ENCODE assay signal across 16 cellular contexts in the genomic region with DNA sequence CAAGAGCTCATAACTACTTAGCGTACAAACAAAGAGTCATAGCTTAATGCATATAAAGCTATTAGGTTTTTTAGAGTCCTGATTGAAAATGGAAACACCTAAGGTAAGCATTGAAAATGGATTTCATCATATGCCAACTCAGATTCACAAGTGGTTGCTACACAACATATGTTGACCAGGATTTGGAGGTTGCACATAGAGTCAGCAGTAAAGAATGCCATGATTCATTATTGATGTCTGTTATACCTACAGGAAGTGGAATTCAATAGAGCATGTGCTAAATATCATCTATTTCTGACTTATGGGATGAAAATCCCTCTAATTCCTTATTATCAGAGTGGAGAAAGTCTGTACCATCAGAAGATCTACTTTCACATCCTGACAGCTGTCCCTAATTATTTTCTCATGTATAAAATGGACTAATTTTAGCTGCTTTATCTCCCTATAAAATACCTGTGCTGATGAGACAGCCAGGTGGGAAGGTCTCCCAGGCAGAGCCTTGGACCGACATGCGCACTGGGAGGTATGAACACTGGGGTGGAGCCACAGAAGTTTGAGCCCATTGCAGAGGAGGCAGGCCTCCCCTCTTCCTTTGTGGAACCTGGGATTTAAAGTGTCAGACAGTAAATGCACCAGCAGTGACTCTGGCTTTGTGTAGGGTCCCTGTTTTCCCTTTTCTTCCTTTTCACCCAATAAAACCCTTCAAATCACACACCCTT.
A peak's percentile ranks its signal among the peaks of the same experiment; 100 is the strongest.
DNase-seq lines count a peak whose midpoint lies in the region; ATAC-seq and TF ChIP-seq lines count a peak whose summit lies in the region.
"Had no signal": no experiment of that assay in that cellular context is flagged by ENCODE, and none has a peak within 500 bp of the region (broad histone marks: within the 10 kb centered on the region; RNA-seq: fewer than 3 reads in every experiment).

No MANE protein-coding gene starts in this region.

- H4K8ac ChIP-seq in trophoblast cell (ENCODE audit: low read depth, low read length), result no peak overlapping the region

- H3K36me3 Mint-ChIP-seq in activated CD4-positive, alpha-beta T cell treated with anti-CD3 and anti-CD28 coated beads, Interleukin-2, amount 10 ng/mL, durations not matched to agents 24 days and 14 days (ENCODE audit: low read depth), result no peaks in the 10 kb centered on the region

- POLR2A ChIA-PET in Panc1 (lab: Charles Lee), result no interaction called here

- ATAC-seq in Panc1 (peak; percentile 66; the same call in 1 of the 2 replicates), GM18519 (IDR thresholded peaks at IDR 0.05; ENCODE audit: low FRiP score, unreplicated experiment) (no peak)
- ATAC-seq: activated CD4-positive, CD25-positive, alpha-beta regulatory T cell treated with anti-CD3 and anti-CD28 coated beads, Interleukin-2, amount 50 U/mL, for 24 hours; left cardiac atrium had no signal

- no peaks in the 10 kb centered on the region for H3K9me3 Mint-ChIP-seq in activated CD4-positive, alpha-beta T cell treated with anti-CD3 and anti-CD28 coated beads, Interleukin-2, amount 10 ng/mL, durations not matched to agents 24 days and 14 days
- H3K9me3 Mint-ChIP-seq: nephron had no signal

- H3K4me3 ChIP-seq in Panc1 (ENCODE audit: low read depth in 2 of 2, low read length in 2 of 2), result no peak overlapping the region
- no peak overlapping the region for H3K4me3 ChIP-seq in trophoblast cell (ENCODE audit: low read depth, low read length)
- H3K4me3 ChIP-seq: esophagus squamous epithelium, HAP-1, thoracic aorta had no signal

- in situ Hi-C loops in Panc1 (cut with HindIII; ENCODE audit: low pct_unique_long_range_greater_than_20kb, low sequenced_read_pairs), result no loop called here

- H2BK5ac ChIP-seq in trophoblast cell (ENCODE audit: low read depth, low read length, poor library complexity), result peak overlapping the region; percentile 21

- H3K23ac ChIP-seq in trophoblast cell (ENCODE audit: low read length), result no peak overlapping the region

- H3K4me3 Mint-ChIP-seq in activated CD4-positive, alpha-beta T cell treated with anti-CD3 and anti-CD28 coated beads, Interleukin-2, amount 10 ng/mL, durations not matched to agents 24 days and 14 days, result no peak overlapping the region
- H3K4me3 Mint-ChIP-seq: nephron had no signal

- no peak overlapping the region for H3K18ac ChIP-seq in trophoblast cell (ENCODE audit: low read length)

- H3K36me3 ChIP-seq in Panc1 (ENCODE audit: control insufficient read depth, insufficient read depth, low read length) (no peaks in the 10 kb centered on the region), trophoblast cell (ENCODE audit: control insufficient read depth in 1 of 2, insufficient read depth in 2 of 2, low read length in 2 of 2) (no peaks in the 10 kb centered on the region)
- H3K36me3 ChIP-seq: esophagus squamous epithelium, HAP-1, thoracic aorta had no signal

- DNase-seq in GM03348 (ENCODE audit: low spot score) (peak; percentile 23), Panc1 (ENCODE audit: low read depth, low spot score) (peak; percentile 63), dermis blood vessel endothelial cell (peak; percentile 67), trophoblast cell (peak in 1 of 2 donors; percentile 79), pons (ENCODE audit: low spot score) (no peak), mucosa of gallbladder (ENCODE audit: low spot score) (no peak)
- no peak for DNase-seq in activated CD4-positive, alpha-beta T cell treated with anti-CD3 and anti-CD28 coated beads, Interleukin-2, amount 10 ng/mL, durations not matched to agents 24 days and 14 days
- DNase-seq: activated T-cell treated with anti-CD3 and anti-CD28 coated beads, Interleukin-2, amount 50 U/mL, for 48 hours; esophagus squamous epithelium; left cardiac atrium; NCI-H748 treated with DMSO at 0.1 percent for 48 hours had no signal

- no peak overlapping the region for H3K4ac ChIP-seq in trophoblast cell (ENCODE audit: low read depth, low read length)

- H2AFZ ChIP-seq in trophoblast cell (ENCODE audit: insufficient read depth, low read length, poor library complexity), result no peak overlapping the region

- H3K4me1 ChIP-seq in Panc1 (ENCODE audit: control insufficient read depth, insufficient read depth, low read length) (no peaks in the 10 kb centered on the region), trophoblast cell (ENCODE audit: control insufficient read depth in 1 of 2, insufficient read depth in 2 of 2, low read length in 2 of 2) (peaks cover 0 to 3% of the 10 kb centered on the region in 2 experiments)
- H3K4me1 ChIP-seq: esophagus squamous epithelium, HAP-1 had no signal

- CTCF ChIA-PET in Panc1 (lab: Charles Lee), result no interaction called here

- no peaks in the 10 kb centered on the region for H3K79me2 ChIP-seq in trophoblast cell (ENCODE audit: control insufficient read depth, insufficient read depth, low read length, poor library complexity)

- H4K12ac ChIP-seq in trophoblast cell (ENCODE audit: low read depth, low read length), result no peak overlapping the region

- H2BK12ac ChIP-seq in trophoblast cell (ENCODE audit: low read length), result peak overlapping the region; percentile 8

- no peak overlapping the region for H3K27ac Mint-ChIP-seq in activated CD4-positive, alpha-beta T cell treated with anti-CD3 and anti-CD28 coated beads, Interleukin-2, amount 10 ng/mL, durations not matched to agents 24 days and 14 days
- H3K27ac Mint-ChIP-seq: nephron had no signal

- no peak overlapping the region for H3K9ac ChIP-seq in trophoblast cell (ENCODE audit: low read length)

- H3K4me1 Mint-ChIP-seq in activated CD4-positive, alpha-beta T cell treated with anti-CD3 and anti-CD28 coated beads, Interleukin-2, amount 10 ng/mL, durations not matched to agents 24 days and 14 days, result no peaks in the 10 kb centered on the region

- H3K27me3 ChIP-seq in Panc1 (ENCODE audit: control insufficient read depth, insufficient read depth, low read length) (no peaks in the 10 kb centered on the region), trophoblast cell (ENCODE audit: insufficient read depth, low read length) (no peaks in the 10 kb centered on the region)
- H3K27me3 ChIP-seq: esophagus squamous epithelium had no signal

- WGBS in trophoblast cell (ENCODE audit: extremely low coverage, insufficient coverage, insufficient read length), result no CpG with 5 or more reads among the region's 3 CpGs

- H3K4me2 ChIP-seq in trophoblast cell (ENCODE audit: low read length), result no peak overlapping the region

- H3K79me1 ChIP-seq in trophoblast cell (ENCODE audit: low read length), result no peaks in the 10 kb centered on the region

- no peak for TF ChIP-seq CTCF in Panc1 (IDR thresholded peaks at IDR 0.05)

- intact Hi-C loops in Panc1 (cut with micrococcal nuclease; ENCODE audit: unreplicated experiment), result no loop called here
- intact Hi-C loops in activated CD4-positive, alpha-beta T cell treated with anti-CD3 and anti-CD28 coated beads, Interleukin-2, amount 10 ng/mL, durations not matched to agents 24 days and 14 days (cut with micrococcal nuclease), result no loop called here

- no TSS peak for BruUV-seq in Panc1 (replicated peaks; lab: Mats Ljungman, UMichigan)

- H3K27me3 Mint-ChIP-seq in activated CD4-positive, alpha-beta T cell treated with anti-CD3 and anti-CD28 coated beads, Interleukin-2, amount 10 ng/mL, durations not matched to agents 24 days and 14 days, result no peaks in the 10 kb centered on the region

- H2BK120ac ChIP-seq in trophoblast cell (ENCODE audit: insufficient read depth, low read length, poor library complexity), result peak overlapping the region; percentile 15

- H3K9me3 ChIP-seq in Panc1 (ENCODE audit: control insufficient read depth, insufficient read depth, low read depth, low read length) (no peaks in the 10 kb centered on the region; the same call in 1 of the 2 replicates), trophoblast cell (ENCODE audit: insufficient read depth, low read depth, low read length) (no peaks in the 10 kb centered on the region)
- H3K9me3 ChIP-seq: esophagus squamous epithelium, HAP-1, thoracic aorta had no signal

- H3K27ac ChIP-seq in Panc1 (ENCODE audit: low read length), result no peak overlapping the region
- no peak overlapping the region for H3K27ac ChIP-seq in trophoblast cell (ENCODE audit: low read depth, low read length)
- H3K27ac ChIP-seq: esophagus squamous epithelium, thoracic aorta had no signal

- H3K14ac ChIP-seq in trophoblast cell (ENCODE audit: low read length), result no peak overlapping the region

- H4K91ac ChIP-seq in trophoblast cell (ENCODE audit: low read depth, low read length), result no peak overlapping the region

- peak overlapping the region; percentile 9 for H2AK5ac ChIP-seq in trophoblast cell (ENCODE audit: low read length)

Comparison
In these comparisons a context has a peak if more than half of its experiments do, and no peak if none do; other contexts are left out.
1. DNase-seq: peak in GM03348 (single experiment), Panc1 (single experiment) and dermis blood vessel endothelial cell (single experiment); none in pons (single experiment), activated CD4-positive, alpha-beta T cell treated with anti-CD3 and anti-CD28 coated beads, Interleukin-2, amount 10 ng/mL, durations not matched to agents 24 days and 14 days (single experiment) and mucosa of gallbladder (single experiment).